ENCODE assay signal across 7 cellular contexts in the genomic region with DNA sequence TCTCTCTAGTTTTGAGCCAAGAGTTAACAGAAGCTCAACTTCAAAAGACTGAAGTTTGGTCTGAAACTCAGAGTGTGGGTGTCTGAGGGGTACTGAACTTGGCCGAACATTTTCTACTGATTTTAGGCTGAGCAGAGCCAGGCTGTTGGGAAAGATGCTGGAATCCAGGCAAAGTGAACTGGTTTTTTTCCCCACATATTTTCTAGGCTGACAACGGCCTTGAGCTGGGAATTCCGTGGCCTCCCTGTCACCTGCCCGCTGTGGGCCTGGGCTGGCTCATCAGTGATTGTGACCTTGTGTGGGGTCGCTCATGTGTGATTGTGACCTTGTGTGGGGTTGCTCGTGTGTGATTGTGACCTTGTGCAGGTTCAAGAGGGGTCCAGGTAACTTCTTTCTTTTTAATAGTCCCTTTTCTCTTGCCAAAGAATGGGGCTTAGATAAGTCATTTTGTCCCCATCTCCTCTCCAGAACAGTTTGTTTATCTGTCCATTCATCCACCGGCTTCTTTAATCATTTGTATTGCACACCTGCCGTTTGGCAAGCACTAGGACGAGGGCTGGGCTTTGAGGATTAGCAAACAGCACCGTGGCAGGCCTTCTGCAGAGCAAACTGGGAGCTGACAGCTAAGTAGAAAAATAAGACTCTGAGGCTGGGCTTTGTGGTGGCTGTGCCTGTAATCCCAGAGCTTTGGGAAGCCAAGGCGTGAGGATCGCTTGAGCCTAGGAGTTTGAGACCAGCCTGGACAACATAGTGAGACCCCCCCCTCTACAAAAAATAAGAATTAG.
DNase-seq lines count a peak whose midpoint lies in the region; ATAC-seq and TF ChIP-seq lines count a peak whose summit lies in the region.
"Not testable (repeated sequence)": the region's sequence is repeated elsewhere in the genome, so short reads cannot be mapped to it uniquely, and the experiment has no call there.

No MANE protein-coding gene starts in this region.

- H3K36me3 ChIP-seq in prostate gland = not testable (repeated sequence)

- TF ChIP-seq POLR2A in prostate gland (IDR thresholded peaks at IDR 0.05) = not testable (repeated sequence)

- 58% methylated on average over 12 of the region's 12 CpGs for WGBS in right cardiac atrium
- WGBS in prostate gland = 23% methylated on average over 12 of the region's 12 CpGs

- TF ChIP-seq CTCF in LNCaP clone FGC (IDR thresholded peaks at IDR 0.05; ENCODE audit: control insufficient read depth, extremely low read depth, insufficient read depth); prostate gland (IDR thresholded peaks at IDR 0.05): not testable (repeated sequence)

- H3K27ac ChIP-seq in right cardiac atrium (ENCODE audit: low read length); prostate gland: not testable (repeated sequence)

- H3K27me3 ChIP-seq in right cardiac atrium (ENCODE audit: control insufficient read depth, insufficient read depth); prostate gland (replicated peaks; ENCODE audit: insufficient read depth): not testable (repeated sequence)

- H3K4me1 ChIP-seq in right cardiac atrium (ENCODE audit: control insufficient read depth, insufficient read depth, low read length); prostate gland (replicated peaks): not testable (repeated sequence)

- DNase-seq in LNCaP clone FGC (ENCODE audit: low read depth) = peak; percentile 46
- peak; percentile 23 for DNase-seq in NCI-H2107 treated with DMSO at 0.1 percent for 48 hours (lab: John Stamatoyannopoulos, UW; ENCODE audit: unreplicated experiment)
- DNase-seq in NCI-H774 (lab: John Stamatoyannopoulos, UW) = peak; percentile 18
- peak; percentile 22 for DNase-seq in activated effector memory CD4-positive, alpha-beta T cell treated with anti-CD3 and anti-CD28 coated beads, Interleukin-2, amount 50 U/mL, for 16 hours
- not testable (repeated sequence) for DNase-seq in right cardiac atrium
- DNase-seq in midbrain (lab: John Stamatoyannopoulos, UW) = peak; percentile 1
- DNase-seq in prostate gland (ENCODE audit: low spot score) = peak; percentile 77

- intact Hi-C loops in right cardiac atrium (cut with DNase I); prostate gland (cut with DNase I): not testable (repeated sequence)

- not testable (repeated sequence) for H3K9me3 ChIP-seq in right cardiac atrium (ENCODE audit: control insufficient read depth, low read length); prostate gland

- ATAC-seq in right cardiac atrium = peak; percentile 24 to 48

- not testable (repeated sequence) for H3K4me3 ChIP-seq in LNCaP clone FGC (ENCODE audit: low read depth, low read length); right cardiac atrium (ENCODE audit: low read length); prostate gland
